In the genomic region with DNA sequence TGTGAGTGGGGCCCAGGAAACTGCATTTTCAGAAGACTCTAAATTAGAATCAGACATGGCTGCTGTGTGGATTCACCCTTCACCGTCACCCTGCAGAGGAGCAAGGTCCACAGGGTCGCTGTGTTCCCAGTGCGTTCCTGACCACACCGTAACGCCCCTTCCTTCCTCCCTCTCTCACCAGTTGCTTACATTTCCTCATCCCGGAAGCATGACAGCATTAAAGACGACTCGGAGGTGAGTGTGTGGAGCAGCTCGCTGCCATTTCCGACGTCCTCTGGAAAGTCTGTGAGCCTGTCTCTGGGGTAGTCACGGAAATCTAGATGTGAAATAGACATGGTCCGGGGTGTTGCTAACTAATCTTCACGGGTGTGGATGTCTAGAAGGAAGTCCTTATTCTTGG, we compare ENCODE assay signal across 9 cellular contexts. TPM values are rescaled to one million over a fixed set of nuclear protein-coding genes. Genes with fewer than 3 reads are reported as not detected.
A peak's percentile ranks its signal among the peaks of the same experiment; 100 is the strongest.
DNase-seq lines count a peak whose midpoint lies in the region; ATAC-seq and TF ChIP-seq lines count a peak whose summit lies in the region.
"Had no signal": no experiment of that assay in that cellular context is flagged by ENCODE, and none has a peak within 500 bp of the region (broad histone marks: within the 10 kb centered on the region; RNA-seq: fewer than 3 reads in every experiment).

No MANE protein-coding gene starts in this region.

- H3K4me1 Mint-ChIP-seq in activated CD4-positive, alpha-beta T cell treated with anti-CD3 and anti-CD28 coated beads, Interleukin-2, amount 10 ng/mL, durations not matched to agents 24 days and 14 days = peaks cover 3% of the 10 kb centered on the region

- H3K36me3 ChIP-seq in KOPT-K1 (ENCODE audit: insufficient read depth, low read length) = no peaks in the 10 kb centered on the region

- H3K36me3 Mint-ChIP-seq in activated CD4-positive, alpha-beta T cell treated with anti-CD3 and anti-CD28 coated beads, Interleukin-2, amount 10 ng/mL, durations not matched to agents 24 days and 14 days (ENCODE audit: low read depth) = no peaks in the 10 kb centered on the region

- H3K4me3 Mint-ChIP-seq in activated CD4-positive, alpha-beta T cell treated with anti-CD3 and anti-CD28 coated beads, Interleukin-2, amount 10 ng/mL, durations not matched to agents 24 days and 14 days = no peak overlapping the region

- DNase-seq in activated CD4-positive, alpha-beta T cell treated with anti-CD3 and anti-CD28 coated beads, Interleukin-2, amount 10 ng/mL, durations not matched to agents 24 days and 14 days = peak; percentile 87
- DNase-seq in choroid plexus epithelial cell (ENCODE audit: low read depth) (peak; percentile 8), D341Med (ENCODE audit: low spot score) (no peak), 8988T (no peak), GOT3 (lab: John Stamatoyannopoulos, UW) (no peak)
- DNase-seq in stimulated activated CD4-positive, alpha-beta T cell treated with anti-CD3 and anti-CD28 coated beads, Interleukin-2, amount 100 ng/mL, for 4 hours (ENCODE audit: low read depth) = peak; percentile 24
- DNase-seq: MM.1S had no signal

- H3K27me3 Mint-ChIP-seq in activated CD4-positive, alpha-beta T cell treated with anti-CD3 and anti-CD28 coated beads, Interleukin-2, amount 10 ng/mL, durations not matched to agents 24 days and 14 days = no peaks in the 10 kb centered on the region

- no peak overlapping the region for H3K27ac Mint-ChIP-seq in activated CD4-positive, alpha-beta T cell treated with anti-CD3 and anti-CD28 coated beads, Interleukin-2, amount 10 ng/mL, durations not matched to agents 24 days and 14 days

- ATAC-seq in HG03354 (IDR thresholded peaks at IDR 0.05; ENCODE audit: poor library complexity, severe bottlenecking, unreplicated experiment) = no peak

- intact Hi-C loops in activated CD4-positive, alpha-beta T cell treated with anti-CD3 and anti-CD28 coated beads, Interleukin-2, amount 10 ng/mL, durations not matched to agents 24 days and 14 days (cut with micrococcal nuclease) = no loop called here

- no peaks in the 10 kb centered on the region for H3K9me3 ChIP-seq in KOPT-K1 (ENCODE audit: insufficient read depth, low read length, poor library complexity, severe bottlenecking)

- no peaks in the 10 kb centered on the region for H3K9me3 Mint-ChIP-seq in activated CD4-positive, alpha-beta T cell treated with anti-CD3 and anti-CD28 coated beads, Interleukin-2, amount 10 ng/mL, durations not matched to agents 24 days and 14 days

- H3K27ac ChIP-seq in KOPT-K1 (ENCODE audit: low read depth, low read length, poor library complexity, severe bottlenecking) = peak overlapping the region; percentile 46

- no peak overlapping the region for H3K4me3 ChIP-seq in choroid plexus epithelial cell (ENCODE audit: low read depth, low read length)

- no peak for TF ChIP-seq CTCF in choroid plexus epithelial cell (conservative IDR thresholded peaks at IDR 0.05; ENCODE audit: low read depth, low read length)

RNA-seq across cellular contexts. Expression of a gene that starts 45.9 kb away (rescaled TPM):
- total RNA-seq in activated CD4-positive, alpha-beta T cell treated with anti-CD3 and anti-CD28 coated beads, Interleukin-2, amount 10 ng/mL, durations not matched to agents 24 days and 14 days = 55.8 and 60.3 TPM in 2 replicates

Comparison
In these comparisons a context has a peak if more than half of its experiments do, and no peak if none do; other contexts are left out.
1. DNase-seq: peak in activated CD4-positive, alpha-beta T cell treated with anti-CD3 and anti-CD28 coated beads, Interleukin-2, amount 10 ng/mL, durations not matched to agents 24 days and 14 days (single experiment), choroid plexus epithelial cell (single experiment) and stimulated activated CD4-positive, alpha-beta T cell treated with anti-CD3 and anti-CD28 coated beads, Interleukin-2, amount 100 ng/mL, for 4 hours (single experiment); none in D341Med (single experiment), 8988T (single experiment) and GOT3 (single experiment).